1 cellular context compared by ENCODE assay signal in the genomic region with DNA sequence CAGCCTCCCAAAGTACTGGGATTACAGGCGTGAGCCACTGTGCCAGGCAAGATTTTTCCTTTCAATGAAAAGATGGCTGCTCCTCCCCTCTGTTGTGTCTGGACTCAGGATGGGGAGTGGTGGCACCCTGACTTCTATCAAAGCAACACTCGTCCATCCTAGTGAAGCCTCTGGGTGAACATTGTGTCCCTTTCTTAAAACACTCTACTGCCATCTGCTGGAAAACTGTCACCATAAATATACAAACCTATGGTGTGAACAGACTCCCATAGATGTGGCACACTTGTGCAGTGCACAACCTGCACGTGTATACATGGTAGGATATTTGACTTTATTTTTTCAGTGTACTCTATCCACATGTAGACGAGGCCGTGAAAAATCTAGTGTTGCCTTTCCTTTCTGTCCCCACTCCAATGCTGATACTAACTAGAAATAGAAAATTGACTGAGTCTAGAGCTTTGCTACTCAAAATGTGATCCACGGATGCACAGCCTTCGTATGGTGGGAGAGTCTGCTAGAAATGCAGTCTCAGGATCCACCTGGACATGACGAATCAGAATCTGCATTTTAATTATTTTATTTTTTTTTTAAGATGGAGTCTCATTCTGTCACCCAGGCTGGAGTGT.
TF ChIP-seq lines count a peak whose summit lies in the region.

No MANE protein-coding gene starts in this region.

TF ChIP-seq in HEK293, 187 proteins besides CTCF, POLR2A, EP300 and RAD21 (continued from another document):
- TF ChIP-seq, protein P1, sequence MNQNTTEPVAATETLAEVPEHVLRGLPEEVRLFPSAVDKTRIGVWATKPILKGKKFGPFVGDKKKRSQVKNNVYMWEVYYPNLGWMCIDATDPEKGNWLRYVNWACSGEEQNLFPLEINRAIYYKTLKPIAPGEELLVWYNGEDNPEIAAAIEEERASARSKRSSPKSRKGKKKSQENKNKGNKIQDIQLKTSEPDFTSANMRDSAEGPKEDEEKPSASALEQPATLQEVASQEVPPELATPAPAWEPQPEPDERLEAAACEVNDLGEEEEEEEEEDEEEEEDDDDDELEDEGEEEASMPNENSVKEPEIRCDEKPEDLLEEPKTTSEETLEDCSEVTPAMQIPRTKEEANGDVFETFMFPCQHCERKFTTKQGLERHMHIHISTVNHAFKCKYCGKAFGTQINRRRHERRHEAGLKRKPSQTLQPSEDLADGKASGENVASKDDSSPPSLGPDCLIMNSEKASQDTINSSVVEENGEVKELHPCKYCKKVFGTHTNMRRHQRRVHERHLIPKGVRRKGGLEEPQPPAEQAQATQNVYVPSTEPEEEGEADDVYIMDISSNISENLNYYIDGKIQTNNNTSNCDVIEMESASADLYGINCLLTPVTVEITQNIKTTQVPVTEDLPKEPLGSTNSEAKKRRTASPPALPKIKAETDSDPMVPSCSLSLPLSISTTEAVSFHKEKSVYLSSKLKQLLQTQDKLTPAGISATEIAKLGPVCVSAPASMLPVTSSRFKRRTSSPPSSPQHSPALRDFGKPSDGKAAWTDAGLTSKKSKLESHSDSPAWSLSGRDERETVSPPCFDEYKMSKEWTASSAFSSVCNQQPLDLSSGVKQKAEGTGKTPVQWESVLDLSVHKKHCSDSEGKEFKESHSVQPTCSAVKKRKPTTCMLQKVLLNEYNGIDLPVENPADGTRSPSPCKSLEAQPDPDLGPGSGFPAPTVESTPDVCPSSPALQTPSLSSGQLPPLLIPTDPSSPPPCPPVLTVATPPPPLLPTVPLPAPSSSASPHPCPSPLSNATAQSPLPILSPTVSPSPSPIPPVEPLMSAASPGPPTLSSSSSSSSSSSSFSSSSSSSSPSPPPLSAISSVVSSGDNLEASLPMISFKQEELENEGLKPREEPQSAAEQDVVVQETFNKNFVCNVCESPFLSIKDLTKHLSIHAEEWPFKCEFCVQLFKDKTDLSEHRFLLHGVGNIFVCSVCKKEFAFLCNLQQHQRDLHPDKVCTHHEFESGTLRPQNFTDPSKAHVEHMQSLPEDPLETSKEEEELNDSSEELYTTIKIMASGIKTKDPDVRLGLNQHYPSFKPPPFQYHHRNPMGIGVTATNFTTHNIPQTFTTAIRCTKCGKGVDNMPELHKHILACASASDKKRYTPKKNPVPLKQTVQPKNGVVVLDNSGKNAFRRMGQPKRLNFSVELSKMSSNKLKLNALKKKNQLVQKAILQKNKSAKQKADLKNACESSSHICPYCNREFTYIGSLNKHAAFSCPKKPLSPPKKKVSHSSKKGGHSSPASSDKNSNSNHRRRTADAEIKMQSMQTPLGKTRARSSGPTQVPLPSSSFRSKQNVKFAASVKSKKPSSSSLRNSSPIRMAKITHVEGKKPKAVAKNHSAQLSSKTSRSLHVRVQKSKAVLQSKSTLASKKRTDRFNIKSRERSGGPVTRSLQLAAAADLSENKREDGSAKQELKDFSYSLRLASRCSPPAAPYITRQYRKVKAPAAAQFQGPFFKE (tag by site-specific recombination; IDR thresholded peaks at IDR 0.05; ENCODE audit: borderline replicate concordance), result no peak
- TF ChIP-seq, protein P2, sequence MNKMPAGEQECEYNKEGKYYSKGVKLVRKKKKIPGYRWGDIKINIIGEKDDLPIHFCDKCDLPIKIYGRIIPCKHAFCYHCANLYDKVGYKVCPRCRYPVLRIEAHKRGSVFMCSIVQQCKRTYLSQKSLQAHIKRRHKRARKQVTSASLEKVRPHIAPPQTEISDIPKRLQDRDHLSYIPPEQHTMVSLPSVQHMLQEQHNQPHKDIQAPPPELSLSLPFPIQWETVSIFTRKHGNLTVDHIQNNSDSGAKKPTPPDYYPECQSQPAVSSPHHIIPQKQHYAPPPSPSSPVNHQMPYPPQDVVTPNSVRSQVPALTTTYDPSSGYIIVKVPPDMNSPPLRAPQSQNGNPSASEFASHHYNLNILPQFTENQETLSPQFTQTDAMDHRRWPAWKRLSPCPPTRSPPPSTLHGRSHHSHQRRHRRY (tag by site-specific recombination; IDR thresholded peaks at IDR 0.05), result no peak
- peak; percentile 80 for TF ChIP-seq ZSCAN30 (tag by site-specific recombination; IDR thresholded peaks at IDR 0.05)
- no peak for TF ChIP-seq ZNF843 (tag by site-specific recombination; IDR thresholded peaks at IDR 0.05)
- TF ChIP-seq ZNF654 (tag by site-specific recombination; IDR thresholded peaks at IDR 0.05; ENCODE audit: low read depth), result peak; percentile 87
- TF ChIP-seq, protein P3, sequence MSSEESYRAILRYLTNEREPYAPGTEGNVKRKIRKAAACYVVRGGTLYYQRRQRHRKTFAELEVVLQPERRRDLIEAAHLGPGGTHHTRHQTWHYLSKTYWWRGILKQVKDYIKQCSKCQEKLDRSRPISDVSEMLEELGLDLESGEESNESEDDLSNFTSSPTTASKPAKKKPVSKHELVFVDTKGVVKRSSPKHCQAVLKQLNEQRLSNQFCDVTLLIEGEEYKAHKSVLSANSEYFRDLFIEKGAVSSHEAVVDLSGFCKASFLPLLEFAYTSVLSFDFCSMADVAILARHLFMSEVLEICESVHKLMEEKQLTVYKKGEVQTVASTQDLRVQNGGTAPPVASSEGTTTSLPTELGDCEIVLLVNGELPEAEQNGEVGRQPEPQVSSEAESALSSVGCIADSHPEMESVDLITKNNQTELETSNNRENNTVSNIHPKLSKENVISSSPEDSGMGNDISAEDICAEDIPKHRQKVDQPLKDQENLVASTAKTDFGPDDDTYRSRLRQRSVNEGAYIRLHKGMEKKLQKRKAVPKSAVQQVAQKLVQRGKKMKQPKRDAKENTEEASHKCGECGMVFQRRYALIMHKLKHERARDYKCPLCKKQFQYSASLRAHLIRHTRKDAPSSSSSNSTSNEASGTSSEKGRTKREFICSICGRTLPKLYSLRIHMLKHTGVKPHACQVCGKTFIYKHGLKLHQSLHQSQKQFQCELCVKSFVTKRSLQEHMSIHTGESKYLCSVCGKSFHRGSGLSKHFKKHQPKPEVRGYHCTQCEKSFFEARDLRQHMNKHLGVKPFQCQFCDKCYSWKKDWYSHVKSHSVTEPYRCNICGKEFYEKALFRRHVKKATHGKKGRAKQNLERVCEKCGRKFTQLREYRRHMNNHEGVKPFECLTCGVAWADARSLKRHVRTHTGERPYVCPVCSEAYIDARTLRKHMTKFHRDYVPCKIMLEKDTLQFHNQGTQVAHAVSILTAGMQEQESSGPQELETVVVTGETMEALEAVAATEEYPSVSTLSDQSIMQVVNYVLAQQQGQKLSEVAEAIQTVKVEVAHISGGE (tag by site-specific recombination; conservative IDR thresholded peaks at IDR 0.05; ENCODE audit: low read depth), result peak; percentile 41; the same call in 1 of the 2 replicates
